In genomic region chr21:42347601-42348327, GRCh38 we compare ENCODE assay signal across 33 cellular contexts. TPM values are rescaled to one million over a fixed set of nuclear protein-coding genes. Genes with fewer than 3 reads are reported as not detected.
"Had no signal": no experiment of that assay in that cellular context is flagged by ENCODE, and none has a peak within 500 bp of the region (broad histone marks: within the 10 kb centered on the region; RNA-seq: fewer than 3 reads in every experiment).

No MANE protein-coding gene starts in this region.

- H3K9me3 ChIP-seq: heart right ventricle, left ventricle myocardium inferior, prostate gland, thyroid gland, uterus had no signal

- H3K27ac ChIP-seq: heart right ventricle, left ventricle myocardium inferior, prostate gland, skin epidermis, thyroid gland, uterus had no signal

- H3K27me3 ChIP-seq: thyroid gland, uterus had no signal

- H3K4me1 Mint-ChIP-seq: activated CD4-positive, alpha-beta T cell treated with anti-CD3 and anti-CD28 coated beads for 36 hours; activated naive CD4-positive, alpha-beta T cell treated with anti-CD3 and anti-CD28 coated beads, Interleukin-2, amount 50 U/mL, for 24 hours; activated naive CD8-positive, alpha-beta T cell treated with anti-CD3 and anti-CD28 coated beads, Interleukin-2, amount 50 U/mL, for 24 hours; endodermal cell; stimulated activated memory B cell treated with anti-CD40 and anti-IgM and Interleukin-4, amounts not matched to agents 10 μg/mL and 1 μg/mL and 100 μg/mL, for 72 hours; T-helper 17 cell; WTC11 had no signal

- ATAC-seq: activated CD4-positive, alpha-beta T cell treated with anti-CD3 and anti-CD28 coated beads for 36 hours; activated naive CD8-positive, alpha-beta T cell treated with anti-CD3 and anti-CD28 coated beads, Interleukin-2, amount 50 U/mL, for 24 hours; heart right ventricle; natural killer cell treated with Interleukin-12 subunit alpha and Interleukin-12 subunit beta and Interleukin-15 and Interleukin-18, amount 100 ng/mL, for 72 hours; sciatic nerve; SK-N-SH treated with all-trans-retinoic acid at 6 μM for 48 hours; stimulated activated memory B cell treated with anti-CD40 and anti-IgM and Interleukin-4, amounts not matched to agents 10 μg/mL and 1 μg/mL and 100 μg/mL, for 72 hours; stimulated activated naive CD8-positive, alpha-beta T cell treated with anti-CD3 and anti-CD28 coated beads, Interleukin-15, amount 100 ng/mL, for 72 hours; T-helper 17 cell; WTC11 had no signal

- H3K36me3 ChIP-seq: heart right ventricle, left ventricle myocardium inferior, prostate gland, thyroid gland, uterus had no signal

- H3K4me1 ChIP-seq: heart right ventricle, left ventricle myocardium inferior, prostate gland, uterus had no signal

- H3K27ac Mint-ChIP-seq: activated CD4-positive, alpha-beta T cell treated with anti-CD3 and anti-CD28 coated beads for 36 hours; activated naive CD4-positive, alpha-beta T cell treated with anti-CD3 and anti-CD28 coated beads, Interleukin-2, amount 50 U/mL, for 24 hours; activated naive CD8-positive, alpha-beta T cell treated with anti-CD3 and anti-CD28 coated beads, Interleukin-2, amount 50 U/mL, for 24 hours; dendritic cell treated with granulocyte-macrophage colony-stimulating factor and Interleukin-4, amounts not matched to agents 40 ng/mL and 50 ng/mL, for 4 days; endodermal cell; natural killer cell treated with Interleukin-12 subunit alpha and Interleukin-12 subunit beta and Interleukin-15 and Interleukin-18, amount 100 ng/mL, for 72 hours; stimulated activated memory B cell treated with anti-CD40 and anti-IgM and Interleukin-4, amounts not matched to agents 10 μg/mL and 1 μg/mL and 100 μg/mL, for 72 hours; stimulated activated naive CD8-positive, alpha-beta T cell treated with anti-CD3 and anti-CD28 coated beads, Interleukin-15, amount 100 ng/mL, for 72 hours; T-helper 17 cell; WTC11 had no signal

- H3K9me3 Mint-ChIP-seq: activated naive CD4-positive, alpha-beta T cell treated with anti-CD3 and anti-CD28 coated beads, Interleukin-2, amount 50 U/mL, for 24 hours; activated naive CD8-positive, alpha-beta T cell treated with anti-CD3 and anti-CD28 coated beads, Interleukin-2, amount 50 U/mL, for 24 hours; dendritic cell treated with granulocyte-macrophage colony-stimulating factor and Interleukin-4, amounts not matched to agents 40 ng/mL and 50 ng/mL, for 4 days; endodermal cell; natural killer cell treated with Interleukin-12 subunit alpha and Interleukin-12 subunit beta and Interleukin-15 and Interleukin-18, amount 100 ng/mL, for 72 hours; stimulated activated memory B cell treated with anti-CD40 and anti-IgM and Interleukin-4, amounts not matched to agents 10 μg/mL and 1 μg/mL and 100 μg/mL, for 72 hours; WTC11 had no signal

- H3K4me3 ChIP-seq: heart right ventricle, left ventricle myocardium inferior, lung, prostate gland, skin epidermis, thyroid gland, uterus had no signal

- H3K4me3 Mint-ChIP-seq: activated CD4-positive, alpha-beta T cell treated with anti-CD3 and anti-CD28 coated beads for 36 hours; activated naive CD4-positive, alpha-beta T cell treated with anti-CD3 and anti-CD28 coated beads, Interleukin-2, amount 50 U/mL, for 24 hours; activated naive CD8-positive, alpha-beta T cell treated with anti-CD3 and anti-CD28 coated beads, Interleukin-2, amount 50 U/mL, for 24 hours; dendritic cell treated with granulocyte-macrophage colony-stimulating factor and Interleukin-4, amounts not matched to agents 40 ng/mL and 50 ng/mL, for 4 days; endodermal cell; natural killer cell treated with Interleukin-12 subunit alpha and Interleukin-12 subunit beta and Interleukin-15 and Interleukin-18, amount 100 ng/mL, for 72 hours; stimulated activated memory B cell treated with anti-CD40 and anti-IgM and Interleukin-4, amounts not matched to agents 10 μg/mL and 1 μg/mL and 100 μg/mL, for 72 hours; stimulated activated naive CD8-positive, alpha-beta T cell treated with anti-CD3 and anti-CD28 coated beads, Interleukin-15, amount 100 ng/mL, for 72 hours; T-helper 17 cell; WTC11 had no signal

- H3K36me3 Mint-ChIP-seq: activated naive CD4-positive, alpha-beta T cell treated with anti-CD3 and anti-CD28 coated beads, Interleukin-2, amount 50 U/mL, for 24 hours; natural killer cell treated with Interleukin-12 subunit alpha and Interleukin-12 subunit beta and Interleukin-15 and Interleukin-18, amount 100 ng/mL, for 72 hours; stimulated activated memory B cell treated with anti-CD40 and anti-IgM and Interleukin-4, amounts not matched to agents 10 μg/mL and 1 μg/mL and 100 μg/mL, for 72 hours; WTC11 had no signal

- H3K27me3 Mint-ChIP-seq: activated CD4-positive, alpha-beta T cell treated with anti-CD3 and anti-CD28 coated beads for 36 hours; activated naive CD4-positive, alpha-beta T cell treated with anti-CD3 and anti-CD28 coated beads, Interleukin-2, amount 50 U/mL, for 24 hours; dendritic cell treated with granulocyte-macrophage colony-stimulating factor and Interleukin-4, amounts not matched to agents 40 ng/mL and 50 ng/mL, for 4 days; stimulated activated naive CD8-positive, alpha-beta T cell treated with anti-CD3 and anti-CD28 coated beads, Interleukin-15, amount 100 ng/mL, for 72 hours; T-helper 17 cell had no signal

- DNase-seq: activated CD4-positive, alpha-beta T cell treated with anti-CD3 and anti-CD28 coated beads for 36 hours; activated CD4-positive, alpha-beta T cell treated with anti-CD3 and anti-CD28 coated beads, Interleukin-2, amount 50 U/mL, for 48 hours; activated gamma-delta T cell; activated naive CD8-positive, alpha-beta T cell treated with anti-CD3 and anti-CD28 coated beads, Interleukin-2, amount 50 U/mL, for 24 hours; amygdala; caudate nucleus; foreskin fibroblast; heart right ventricle; left ventricle myocardium inferior; mesendoderm; retina; stimulated activated CD4-positive, alpha-beta T cell treated with anti-CD3 and anti-CD28 coated beads, Interleukin-4, amount 100 ng/mL, for 24 hours; stimulated activated naive CD8-positive, alpha-beta T cell treated with anti-CD3 and anti-CD28 coated beads, Interleukin-15, amount 100 ng/mL, for 72 hours; T-helper 17 cell; thyroid gland; uterus had no signal

RNA-seq across cellular contexts. Expression of gene TFF2, which starts 3.0 kb away (rescaled TPM):
- total RNA-seq: activated CD4-positive, alpha-beta T cell treated with anti-CD3 and anti-CD28 coated beads for 36 hours; activated CD8-positive, alpha-beta memory T cell treated with anti-CD3 and anti-CD28 coated beads for 36 hours; endodermal cell; esophagus mucosa; glomerular endothelial cell; heart right ventricle; left ventricle myocardium inferior; lung; mononuclear cell; myocyte; natural killer cell treated with Interleukin-12 subunit alpha and Interleukin-12 subunit beta and Interleukin-15 and Interleukin-18, amount 100 ng/mL, for 72 hours; osteoblast; prostate gland; sciatic nerve; T-helper 17 cell; uterus had no signal
- polyA plus RNA-seq: heart right ventricle, lung had no signal

RNA-seq across cellular contexts. Expression of gene TFF1, which starts 18.6 kb away (rescaled TPM):
- total RNA-seq: activated CD4-positive, alpha-beta T cell treated with anti-CD3 and anti-CD28 coated beads for 36 hours; activated CD8-positive, alpha-beta memory T cell treated with anti-CD3 and anti-CD28 coated beads for 36 hours; esophagus mucosa; glomerular endothelial cell; heart right ventricle; left ventricle myocardium inferior; mononuclear cell; myocyte; natural killer cell treated with Interleukin-12 subunit alpha and Interleukin-12 subunit beta and Interleukin-15 and Interleukin-18, amount 100 ng/mL, for 72 hours; osteoblast; sciatic nerve; T-helper 17 cell; thyroid gland; uterus had no signal
- polyA plus RNA-seq: heart right ventricle had no signal

RNA-seq across cellular contexts. Expression of gene TFF3, which starts 32.6 kb away (rescaled TPM):
- total RNA-seq: activated CD4-positive, alpha-beta T cell treated with anti-CD3 and anti-CD28 coated beads for 36 hours; activated CD8-positive, alpha-beta memory T cell treated with anti-CD3 and anti-CD28 coated beads for 36 hours; mononuclear cell; natural killer cell treated with Interleukin-12 subunit alpha and Interleukin-12 subunit beta and Interleukin-15 and Interleukin-18, amount 100 ng/mL, for 72 hours; osteoblast; T-helper 17 cell had no signal

RNA-seq across cellular contexts. Expression of gene TMPRSS3, which starts 48.1 kb away (rescaled TPM):
- total RNA-seq: endodermal cell, glomerular endothelial cell, left ventricle myocardium inferior, myocyte, osteoblast, sciatic nerve had no signal

RNA-seq across cellular contexts. Expression of gene UBASH3A, which starts 55.9 kb away (rescaled TPM):
- total RNA-seq: endodermal cell, glomerular endothelial cell, left ventricle myocardium inferior, myocyte, osteoblast, WTC11 had no signal
